1 cellular context compared by ENCODE assay signal in genomic region chr1:225519166-225519863, GRCh38.
TF ChIP-seq lines count a peak whose summit lies in the region.

No MANE protein-coding gene starts in this region.

TF ChIP-seq in H1, 55 proteins besides CTCF, POLR2A, EP300 and RAD21:
- TF ChIP-seq KDM4A (IDR thresholded peaks at IDR 0.05; ENCODE audit: low read depth, low read length, severe bottlenecking) (no peak), SUZ12 (IDR thresholded peaks at IDR 0.05; ENCODE audit: low read length) (no peak), RBBP5 (IDR thresholded peaks at IDR 0.05; ENCODE audit: borderline replicate concordance, low read depth, low read length) (0 out of 2 replicates have a peak, but pooled peaks have one; percentile 51), RNF2 (IDR thresholded peaks at IDR 0.05; ENCODE audit: borderline replicate concordance, low read depth, low read length, missing control alignments, poor library complexity, severe bottlenecking) (no peak), BCL11A (IDR thresholded peaks at IDR 0.05; ENCODE audit: low read depth in 2 of 2, low read length in 2 of 2) (no peak), SIN3A (conservative IDR thresholded peaks at IDR 0.05 in 1 of 2, IDR thresholded peaks at IDR 0.05 in 1 of 2; ENCODE audit: low read depth in 1 of 2, low read length in 2 of 2) (no peak), ATF3 (IDR thresholded peaks at IDR 0.05; ENCODE audit: insufficient read depth, low read depth, low read length) (no peak), ASH2L (IDR thresholded peaks at IDR 0.05; ENCODE audit: low read length) (peak; percentile 71), FOSL1 (IDR thresholded peaks at IDR 0.05; ENCODE audit: insufficient read depth, low read depth, low read length) (no peak), CBX8 (IDR thresholded peaks at IDR 0.05; ENCODE audit: borderline replicate concordance, low read depth, low read length) (no peak), TEAD4 (IDR thresholded peaks at IDR 0.05; ENCODE audit: low read depth, low read length) (peak; percentile 76), MAFK (IDR thresholded peaks at IDR 0.05; ENCODE audit: low read depth, low read length) (no peak), SAP30 (IDR thresholded peaks at IDR 0.05; ENCODE audit: insufficient read depth, insufficient replicate concordance, low read length) (no peak), PHF8 (conservative IDR thresholded peaks at IDR 0.05; ENCODE audit: low read depth, low read length) (no peak), BRCA1 (IDR thresholded peaks at IDR 0.05; ENCODE audit: low read depth, low read length) (no peak), NANOG (IDR thresholded peaks at IDR 0.05; ENCODE audit: insufficient read depth, low read depth, low read length, poor library complexity, severe bottlenecking) (peak; percentile 13), KDM5A (IDR thresholded peaks at IDR 0.05; ENCODE audit: low read length) (no peak), TBP (IDR thresholded peaks at IDR 0.05; ENCODE audit: low read depth, low read length) (no peak), ATF2 (IDR thresholded peaks at IDR 0.05; ENCODE audit: low read length) (peak; percentile 79; the same call in 1 of the 2 replicates), POLR2AphosphoS5 (IDR thresholded peaks at IDR 0.05; ENCODE audit: low read depth, low read length) (no peak), SRF (IDR thresholded peaks at IDR 0.05; ENCODE audit: low read depth, low read length) (no peak), EGR1 (IDR thresholded peaks at IDR 0.05; ENCODE audit: borderline replicate concordance, low read depth, low read length) (0 out of 2 replicates have a peak, but pooled peaks have one; percentile 56), HDAC2 (IDR thresholded peaks at IDR 0.05; ENCODE audit: borderline replicate concordance in 1 of 2, low read depth in 2 of 2, low read length in 2 of 2) (0 out of 4 replicates have a peak, but pooled peaks of 1 of the 2 experiments have one; percentile 53), POU5F1 (IDR thresholded peaks at IDR 0.05; ENCODE audit: low read depth, low read length) (no peak), CHD7 (IDR thresholded peaks at IDR 0.05; ENCODE audit: insufficient replicate concordance, low read length) (no peak), JUND (IDR thresholded peaks at IDR 0.05; ENCODE audit: low read length) (no peak), SP1 (IDR thresholded peaks at IDR 0.05; ENCODE audit: low read depth, low read length) (peak; percentile 91), KDM1A (IDR thresholded peaks at IDR 0.05; ENCODE audit: borderline replicate concordance, low read length) (no peak), RXRA (IDR thresholded peaks at IDR 0.05; ENCODE audit: insufficient read depth, low read depth, low read length) (0 out of 2 replicates have a peak, but pooled peaks have one; percentile 14), GABPA (IDR thresholded peaks at IDR 0.05; ENCODE audit: borderline replicate concordance, insufficient read depth, low read length) (no peak), CREB1 (IDR thresholded peaks at IDR 0.05) (peak; percentile 45; the same call in 1 of the 2 replicates), TAF1 (IDR thresholded peaks at IDR 0.05; ENCODE audit: low read depth, low read length) (0 out of 2 replicates have a peak, but pooled peaks have one; percentile 37), YY1 (IDR thresholded peaks at IDR 0.05; ENCODE audit: low read depth, low read length) (peak; percentile 65), ZNF274 (IDR thresholded peaks at IDR 0.05; ENCODE audit: borderline replicate concordance, extremely low read depth, low read length) (no peak), TCF12 (IDR thresholded peaks at IDR 0.05; ENCODE audit: low read depth, low read length) (0 out of 2 replicates have a peak, but pooled peaks have one; percentile 43), RFX5 (IDR thresholded peaks at IDR 0.05; ENCODE audit: borderline replicate concordance, low read depth, low read length) (no peak), CEBPB (IDR thresholded peaks at IDR 0.05; ENCODE audit: low read depth, low read length) (no peak), SP4 (IDR thresholded peaks at IDR 0.05; ENCODE audit: low read length) (no peak)
